8 cellular contexts compared by ENCODE assay signal in the genomic region with DNA sequence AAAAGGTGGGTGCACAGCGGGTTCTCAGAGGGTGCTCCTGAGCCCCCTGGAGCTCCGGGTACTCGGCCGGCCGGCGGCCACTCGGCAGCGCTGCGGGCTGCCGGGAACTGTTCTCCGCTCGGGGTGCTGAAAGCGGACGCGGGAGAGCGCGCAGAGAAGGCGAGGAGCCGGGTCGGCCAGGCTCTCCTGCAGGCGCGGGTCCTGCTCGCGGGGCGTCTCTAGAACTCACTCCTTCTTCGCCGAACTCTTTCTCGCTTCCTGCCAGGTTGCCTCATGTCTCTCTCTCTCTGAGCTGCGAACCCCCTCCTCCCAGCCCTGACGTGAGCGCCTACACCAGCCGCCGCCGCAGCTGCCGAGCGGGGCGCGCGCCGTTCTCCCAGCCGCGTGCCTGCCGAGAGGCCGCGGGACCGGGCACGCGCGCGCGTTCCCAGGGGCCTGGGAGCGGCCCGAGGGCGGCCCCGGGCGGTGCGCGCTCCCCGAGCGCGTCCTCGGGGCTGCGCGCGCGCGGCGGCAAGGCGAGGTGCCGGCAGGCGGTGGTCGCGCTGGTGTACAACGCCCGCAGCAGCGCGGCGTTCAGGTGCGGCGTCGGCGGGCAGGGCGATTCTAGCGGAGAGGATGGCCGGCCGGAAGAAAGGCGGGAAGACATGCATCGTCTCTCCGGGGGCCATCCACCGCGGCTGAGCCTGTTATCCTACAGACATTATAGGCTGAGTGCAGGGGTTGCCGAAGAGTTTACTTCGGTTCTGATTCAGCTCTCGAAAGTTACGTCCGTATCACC. TPM values are rescaled to one million over a fixed set of nuclear protein-coding genes. Genes with fewer than 3 reads are reported as not detected.
A peak's percentile ranks its signal among the peaks of the same experiment; 100 is the strongest.
DNase-seq lines count a peak whose midpoint lies in the region; ATAC-seq and TF ChIP-seq lines count a peak whose summit lies in the region.

Gene PEX5L, minus strand, starts transcription at position 260 of the 778 bp plus-strand sequence. CDS start 338 bp downstream, outside the sequence.

- peak within 1 kb of the TSS; percentile 9 for H3K4me2 ChIP-seq in parathyroid adenoma (ENCODE audit: low read length)

- H3K9me3 ChIP-seq in parathyroid adenoma (ENCODE audit: control insufficient read depth, low read length): no peaks in the 10 kb centered on the region

- DNase-seq in NCI-H2029 (lab: John Stamatoyannopoulos, UW) (peak; percentile 86), glomerular visceral epithelial cell (ENCODE audit: extremely low spot score) (peak; percentile 40), NCI-H446 treated with DMSO at 0.1 percent for 48 hours (lab: John Stamatoyannopoulos, UW) (no peak)
- no peak for DNase-seq in activated T-cell treated with anti-CD3 and anti-CD28 coated beads, Interleukin-2, amount 50 U/mL, for 4 hours

- peaks cover 9% of the 10 kb centered on the region for H3K4me1 Mint-ChIP-seq in activated T-cell treated with anti-CD3 and anti-CD28 coated beads, Interleukin-2, amount 50 U/mL, for 4 hours (ENCODE audit: low read depth)

- ATAC-seq in GM18520 (IDR thresholded peaks at IDR 0.05; ENCODE audit: unreplicated experiment): peak; percentile 55
- ATAC-seq in HG02973 (IDR thresholded peaks at IDR 0.05; ENCODE audit: unreplicated experiment): peak; percentile 87
- ATAC-seq in activated T-cell treated with anti-CD3 and anti-CD28 coated beads, Interleukin-2, amount 50 U/mL, for 4 hours: peak; percentile 57 to 58

- H3K27me3 Mint-ChIP-seq in activated T-cell treated with anti-CD3 and anti-CD28 coated beads, Interleukin-2, amount 50 U/mL, for 4 hours (ENCODE audit: low read depth): peaks cover 28% of the 10 kb centered on the region

- H3K36me3 ChIP-seq in ACC112 (ENCODE audit: insufficient read depth, low read length) (no peaks in the 10 kb centered on the region), parathyroid adenoma (ENCODE audit: control insufficient read depth, insufficient read depth, low read length) (no peaks in the 10 kb centered on the region)

- H3K4me3 Mint-ChIP-seq in activated T-cell treated with anti-CD3 and anti-CD28 coated beads, Interleukin-2, amount 50 U/mL, for 4 hours: peak within 1 kb of the TSS; percentile 50

- no peak within 1 kb of the TSS for H2AFZ ChIP-seq in ACC112 (ENCODE audit: low read length, unreplicated experiment)
- peak within 1 kb of the TSS; percentile 80 for H2AFZ ChIP-seq in parathyroid adenoma

- H3K4me1 ChIP-seq in ACC112 (ENCODE audit: control insufficient read depth, insufficient read depth, low read length, unreplicated experiment) (no peaks in the 10 kb centered on the region), parathyroid adenoma (peaks cover 9% of the 10 kb centered on the region)

- H3K79me2 ChIP-seq in ACC112 (ENCODE audit: control insufficient read depth, insufficient read depth, low read length, unreplicated experiment) (no peaks in the 10 kb centered on the region), parathyroid adenoma (peaks cover 19% of the 10 kb centered on the region)

- H3K27me3 ChIP-seq in ACC112 (ENCODE audit: insufficient read depth, low read length) (peaks cover 89% of the 10 kb centered on the region), parathyroid adenoma (ENCODE audit: control insufficient read depth, insufficient read depth, low read length) (no peaks in the 10 kb centered on the region)

- no peaks in the 10 kb centered on the region for H3K36me3 Mint-ChIP-seq in activated T-cell treated with anti-CD3 and anti-CD28 coated beads, Interleukin-2, amount 50 U/mL, for 4 hours (ENCODE audit: insufficient read depth)

- H3K9ac ChIP-seq in parathyroid adenoma: peak within 1 kb of the TSS; percentile 79

- peak within 1 kb of the TSS; percentile 62 for H3K4me3 ChIP-seq in ACC112 (ENCODE audit: low read depth, low read length)
- H3K4me3 ChIP-seq in parathyroid adenoma (ENCODE audit: low read depth, low read length): peak within 1 kb of the TSS; percentile 39

- peak; percentile 8 for TF ChIP-seq CTCF in parathyroid adenoma (IDR thresholded peaks at IDR 0.05)

- no peak within 1 kb of the TSS for H3K27ac ChIP-seq in ACC112 (ENCODE audit: low read depth, low read length)
- peak within 1 kb of the TSS; percentile 95 for H3K27ac ChIP-seq in parathyroid adenoma

- H3K9me3 Mint-ChIP-seq in activated T-cell treated with anti-CD3 and anti-CD28 coated beads, Interleukin-2, amount 50 U/mL, for 4 hours: peaks cover 1% of the 10 kb centered on the region

RNA-seq across cellular contexts. Expression of gene PEX5L, which starts in this region (rescaled TPM):
- total RNA-seq in activated T-cell treated with anti-CD3 and anti-CD28 coated beads, Interleukin-2, amount 50 U/mL, for 4 hours: under 1 TPM in 1 of 3 donors, not detected in 2; 0.30 TPM

Comparison
In these comparisons a context has a peak if more than half of its experiments do, and no peak if none do; other contexts are left out.
1. Peak in ATAC-seq in activated T-cell treated with anti-CD3 and anti-CD28 coated beads, Interleukin-2, amount 50 U/mL, for 4 hours; RNA of the gene not detected or under 1 TPM.
2. DNase-seq: peak in NCI-H2029 (single experiment) and glomerular visceral epithelial cell (single experiment); none in activated T-cell treated with anti-CD3 and anti-CD28 coated beads, Interleukin-2, amount 50 U/mL, for 4 hours (single experiment) and NCI-H446 treated with DMSO at 0.1 percent for 48 hours (single experiment).
3. Peak in every context shown above with its lines, with median percentiles within 50 percentile points of each other: ATAC-seq.